6 cellular contexts compared by ENCODE assay signal in genomic region chr4:11134705-11135104, GRCh38.
"Had no signal": no experiment of that assay in that cellular context is flagged by ENCODE, and none has a peak within 500 bp of the region (broad histone marks: within the 10 kb centered on the region; RNA-seq: fewer than 3 reads in every experiment).

No MANE protein-coding gene starts in this region.

- H3K36me3 Mint-ChIP-seq: IgD-negative memory B cell had no signal

- FAIRE-seq: HTR-8/SVneo, K562 had no signal

- ATAC-seq: K562 had no signal

- H3K4me3 ChIP-seq: K562 had no signal

- H3K27me3 Mint-ChIP-seq: IgD-negative memory B cell had no signal

- H3K27ac Mint-ChIP-seq: IgD-negative memory B cell had no signal

- DNase-seq: IMR-90, KBM-7 had no signal

- H3K27ac ChIP-seq: HL-60 had no signal
